Comparison of ENCODE assay signal across 8 cellular contexts in genomic region chr12:109309441-109310246, GRCh38. TPM values are rescaled to one million over a fixed set of nuclear protein-coding genes. Genes with fewer than 3 reads are reported as not detected.
DNase-seq lines count a peak whose midpoint lies in the region; ATAC-seq and TF ChIP-seq lines count a peak whose summit lies in the region.

No MANE protein-coding gene starts in this region.

- no peak for TF ChIP-seq CTCF in heart left ventricle (IDR thresholded peaks at IDR 0.05)

- H3K27me3 ChIP-seq in SJCRH30 (peaks cover 48% of the 10 kb centered on the region), heart left ventricle (peaks cover 13 to 83% (median 35%) of the 10 kb centered on the region in 9 donors)

- H3K9me3 Mint-ChIP-seq in T-helper 1 cell treated with Interleukin-12 subunit alpha and Interleukin-12 subunit beta and Interleukin-4 antibody, amounts not matched to agents 30 μg/mL and 1 μg/mL, for 36 hours: no peaks in the 10 kb centered on the region

- ATAC-seq in heart left ventricle (no peak), HG02678 (IDR thresholded peaks at IDR 0.05; ENCODE audit: unreplicated experiment) (no peak)

- H3K4me3 ChIP-seq in SJCRH30: peak overlapping the region; percentile 46
- peak overlapping the region; percentile 2 to 55 (median 41) for H3K4me3 ChIP-seq in heart left ventricle

- H3K4me1 ChIP-seq in SJCRH30 (no peaks in the 10 kb centered on the region), heart left ventricle (peaks cover 0 to 22% (median 14%) of the 10 kb centered on the region in 12 donors)

- no peak for TF ChIP-seq POLR2A in heart left ventricle (IDR thresholded peaks at IDR 0.05)

- intact Hi-C loops in heart left ventricle (cut with DNase I): no loop called here

- whole genome bisulfite sequencing in heart left ventricle, 4 donors: 0 to 1% (median 0%) methylated on average over 12 to 95 of the region's 95 CpGs

- H3K36me3 ChIP-seq in SJCRH30 (no peaks in the 10 kb centered on the region), heart left ventricle (no peaks in the 10 kb centered on the region)

- H3K9me3 ChIP-seq in SJCRH30 (replicated peaks) (no peaks in the 10 kb centered on the region), heart left ventricle (no peaks in the 10 kb centered on the region)

- peaks cover 7% of the 10 kb centered on the region for H3K4me1 Mint-ChIP-seq in T-helper 1 cell treated with Interleukin-12 subunit alpha and Interleukin-12 subunit beta and Interleukin-4 antibody, amounts not matched to agents 30 μg/mL and 1 μg/mL, for 36 hours (ENCODE audit: low read depth)

- no peak for DNase-seq in T-helper 1 cell
- DNase-seq in SJCRH30: peak; percentile 11 to 18
- DNase-seq in heart left ventricle: no peak
- peak; percentile 80 for DNase-seq in retina
- DNase-seq in globus pallidus (ENCODE audit: low spot score): no peak
- DNase-seq in GM19240 (ENCODE audit: insufficient read length, low spot score): no peak

- no peaks in the 10 kb centered on the region for H3K36me3 Mint-ChIP-seq in T-helper 1 cell treated with Interleukin-12 subunit alpha and Interleukin-12 subunit beta and Interleukin-4 antibody, amounts not matched to agents 30 μg/mL and 1 μg/mL, for 36 hours (ENCODE audit: low read depth)

- H3K27me3 Mint-ChIP-seq in T-helper 1 cell treated with Interleukin-12 subunit alpha and Interleukin-12 subunit beta and Interleukin-4 antibody, amounts not matched to agents 30 μg/mL and 1 μg/mL, for 36 hours (ENCODE audit: low read depth): peaks cover 77% of the 10 kb centered on the region

- peak overlapping the region; percentile 72 for H3K4me3 Mint-ChIP-seq in T-helper 1 cell treated with Interleukin-12 subunit alpha and Interleukin-12 subunit beta and Interleukin-4 antibody, amounts not matched to agents 30 μg/mL and 1 μg/mL, for 36 hours

- H3K27ac ChIP-seq in SJCRH30 (no peak overlapping the region), heart left ventricle (no peak overlapping the region)

- H3K27ac Mint-ChIP-seq in T-helper 1 cell treated with Interleukin-12 subunit alpha and Interleukin-12 subunit beta and Interleukin-4 antibody, amounts not matched to agents 30 μg/mL and 1 μg/mL, for 36 hours: no peak overlapping the region

RNA-seq across cellular contexts. Expression of gene FOXN4, which starts 0.6 kb away (rescaled TPM):
- total RNA-seq in SJCRH30 (2014; rRNA removed; shearing (Covaris generic)): not detected in 2 replicates
- not detected for total RNA-seq in heart left ventricle
- not detected for polyA plus RNA-seq in heart left ventricle

RNA-seq across cellular contexts. Expression of gene MYO1H, which starts 38.1 kb away (rescaled TPM):
- total RNA-seq in SJCRH30 (2014; rRNA removed; shearing (Covaris generic)): not detected in 2 replicates
- total RNA-seq in heart left ventricle: under 1 TPM in 6 of 9 donors, not detected in 3; 0.12 to 1.00 (median 0.22) TPM
- polyA plus RNA-seq in heart left ventricle: under 1 TPM; 0.04 to 0.28 TPM

Comparison
In these comparisons a context has a peak if more than half of its experiments do, and no peak if none do; other contexts are left out.
1. DNase-seq: peak in SJCRH30 (2 of 2) and retina (single experiment); none in T-helper 1 cell (0 of 5), heart left ventricle (0 of 5), globus pallidus (single experiment) and GM19240 (single experiment).